ENCODE assay signal across 9 cellular contexts in genomic region chr16:7221157-7221556, GRCh38.
"Had no signal": no experiment of that assay in that cellular context is flagged by ENCODE, and none has a peak within 500 bp of the region (broad histone marks: within the 10 kb centered on the region; RNA-seq: fewer than 3 reads in every experiment).

No MANE protein-coding gene starts in this region.

- H3K4me3 Mint-ChIP-seq: IgD-negative memory B cell had no signal

- H3K27ac Mint-ChIP-seq: IgD-negative memory B cell had no signal

- H3K4me3 ChIP-seq: K562 had no signal

- FAIRE-seq: HepG2, HTR-8/SVneo, K562 had no signal

- H3K27ac ChIP-seq: HL-60, KMS-11 had no signal

- H3K4me2 ChIP-seq: KMS-11 had no signal

- ATAC-seq: HepG2, K562 had no signal

- H3K4me1 Mint-ChIP-seq: IgD-negative memory B cell had no signal

- DNase-seq: IMR-90, KBM-7, KG1 had no signal

- H3K27me3 Mint-ChIP-seq: IgD-negative memory B cell had no signal
